In the genomic region with DNA sequence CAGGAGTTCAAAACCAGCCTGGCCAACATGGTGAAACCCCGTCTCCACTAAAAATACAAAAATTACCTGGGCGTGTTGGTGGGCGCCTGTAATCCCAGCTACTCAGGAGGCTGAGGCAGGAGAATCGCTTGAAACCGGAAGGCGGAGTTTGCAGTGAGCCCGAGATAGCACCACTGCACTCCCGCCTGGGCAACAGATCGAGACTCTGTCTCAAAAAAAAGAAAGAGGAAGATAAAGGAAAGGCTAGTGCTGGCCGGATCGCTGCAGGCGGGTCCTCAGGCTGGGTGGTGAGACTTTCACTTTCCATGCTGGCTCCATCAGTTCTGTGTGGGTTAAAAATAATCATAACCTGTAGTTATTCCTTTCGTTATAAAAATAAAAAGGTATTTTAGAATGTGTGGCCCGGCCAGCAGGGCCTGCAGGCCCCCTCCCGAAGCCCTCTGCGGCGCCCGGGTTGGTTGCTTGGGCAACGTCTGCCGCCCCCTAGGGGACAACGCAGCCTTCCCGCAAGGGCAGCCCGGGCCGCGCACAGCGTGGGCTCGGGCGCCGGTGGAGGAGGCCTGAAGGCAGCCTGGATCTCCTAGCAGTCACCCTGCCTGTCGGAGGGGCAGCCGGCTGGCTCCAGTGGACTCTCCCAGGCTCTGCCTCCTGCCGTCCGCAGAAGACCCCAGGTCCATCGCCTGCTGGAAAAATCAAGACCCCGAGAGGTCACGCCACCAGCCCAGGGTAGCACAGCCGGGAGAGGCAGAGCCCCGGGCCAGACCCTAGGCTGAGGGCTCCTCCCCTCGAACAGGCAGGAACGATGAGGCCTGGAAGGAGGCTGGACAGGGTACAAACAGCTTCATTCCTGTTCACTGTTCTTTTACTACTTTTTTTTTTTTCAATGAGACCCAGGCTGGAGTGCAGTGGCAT, we compare ENCODE assay signal across 1 cellular context.
TF ChIP-seq lines count a peak whose summit lies in the region.

No MANE protein-coding gene starts in this region.

TF ChIP-seq in K562, 482 proteins besides CTCF, POLR2A, EP300 and RAD21 (continued from another document and continues in another):
- TF ChIP-seq, protein P1, sequence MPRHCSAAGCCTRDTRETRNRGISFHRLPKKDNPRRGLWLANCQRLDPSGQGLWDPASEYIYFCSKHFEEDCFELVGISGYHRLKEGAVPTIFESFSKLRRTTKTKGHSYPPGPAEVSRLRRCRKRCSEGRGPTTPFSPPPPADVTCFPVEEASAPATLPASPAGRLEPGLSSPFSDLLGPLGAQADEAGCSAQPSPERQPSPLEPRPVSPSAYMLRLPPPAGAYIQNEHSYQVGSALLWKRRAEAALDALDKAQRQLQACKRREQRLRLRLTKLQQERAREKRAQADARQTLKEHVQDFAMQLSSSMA (CRISPR knock-in tag; IDR thresholded peaks at IDR 0.05), result no peak
- TF ChIP-seq, protein P2, sequence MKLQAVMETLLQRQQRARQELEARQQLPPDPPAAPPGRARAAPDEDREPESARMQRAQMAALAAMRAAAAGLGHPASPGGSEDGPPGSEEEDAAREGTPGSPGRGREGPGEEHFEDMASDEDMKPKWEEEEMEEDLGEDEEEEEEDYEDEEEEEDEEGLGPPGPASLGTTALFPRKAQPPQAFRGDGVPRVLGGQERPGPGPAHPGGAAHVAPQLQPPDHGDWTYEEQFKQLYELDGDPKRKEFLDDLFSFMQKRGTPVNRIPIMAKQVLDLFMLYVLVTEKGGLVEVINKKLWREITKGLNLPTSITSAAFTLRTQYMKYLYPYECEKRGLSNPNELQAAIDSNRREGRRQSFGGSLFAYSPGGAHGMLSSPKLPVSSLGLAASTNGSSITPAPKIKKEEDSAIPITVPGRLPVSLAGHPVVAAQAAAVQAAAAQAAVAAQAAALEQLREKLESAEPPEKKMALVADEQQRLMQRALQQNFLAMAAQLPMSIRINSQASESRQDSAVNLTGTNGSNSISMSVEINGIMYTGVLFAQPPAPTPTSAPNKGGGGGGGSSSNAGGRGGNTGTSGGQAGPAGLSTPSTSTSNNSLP (IDR thresholded peaks at IDR 0.05; ENCODE audit: borderline replicate concordance, low read depth, low read length), result no peak
- TF ChIP-seq COPS2 (conservative IDR thresholded peaks at IDR 0.05), result no peak
- no peak for TF ChIP-seq ZC3H4 (CRISPR knock-in tag; IDR thresholded peaks at IDR 0.05; ENCODE audit: borderline replicate concordance)
- no peak for TF ChIP-seq CREM (IDR thresholded peaks at IDR 0.05; ENCODE audit: low read depth)
- no peak for TF ChIP-seq RFX7 (CRISPR knock-in tag; IDR thresholded peaks at IDR 0.05)
- TF ChIP-seq, protein P3, sequence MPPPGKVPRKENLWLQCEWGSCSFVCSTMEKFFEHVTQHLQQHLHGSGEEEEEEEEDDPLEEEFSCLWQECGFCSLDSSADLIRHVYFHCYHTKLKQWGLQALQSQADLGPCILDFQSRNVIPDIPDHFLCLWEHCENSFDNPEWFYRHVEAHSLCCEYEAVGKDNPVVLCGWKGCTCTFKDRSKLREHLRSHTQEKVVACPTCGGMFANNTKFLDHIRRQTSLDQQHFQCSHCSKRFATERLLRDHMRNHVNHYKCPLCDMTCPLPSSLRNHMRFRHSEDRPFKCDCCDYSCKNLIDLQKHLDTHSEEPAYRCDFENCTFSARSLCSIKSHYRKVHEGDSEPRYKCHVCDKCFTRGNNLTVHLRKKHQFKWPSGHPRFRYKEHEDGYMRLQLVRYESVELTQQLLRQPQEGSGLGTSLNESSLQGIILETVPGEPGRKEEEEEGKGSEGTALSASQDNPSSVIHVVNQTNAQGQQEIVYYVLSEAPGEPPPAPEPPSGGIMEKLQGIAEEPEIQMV (tag; conservative IDR thresholded peaks at IDR 0.05; ENCODE audit: low read depth), result no peak
- TF ChIP-seq MCM2 (IDR thresholded peaks at IDR 0.05; ENCODE audit: low read depth), result no peak
- TF ChIP-seq TFAM (CRISPR knock-in tag; conservative IDR thresholded peaks at IDR 0.05), result no peak
- no peak for TF ChIP-seq ZNF785 (CRISPR knock-in tag; IDR thresholded peaks at IDR 0.05)
- TF ChIP-seq ZBTB8A (IDR thresholded peaks at IDR 0.05; ENCODE audit: partially characterized antibody), result no peak
- TF ChIP-seq ZNF282 (CRISPR knock-in tag; IDR thresholded peaks at IDR 0.05), result no peak
- TF ChIP-seq PHB2 (IDR thresholded peaks at IDR 0.05; ENCODE audit: low read depth), result no peak
- no peak for TF ChIP-seq ETV1 (tag; conservative IDR thresholded peaks at IDR 0.05; ENCODE audit: low read depth)
- no peak for TF ChIP-seq SRSF9 (IDR thresholded peaks at IDR 0.05; ENCODE audit: borderline replicate concordance, low read depth, low read length)
- no peak for TF ChIP-seq EHMT2 (IDR thresholded peaks at IDR 0.05)
- peak; percentile 33; the same call in 1 of the 2 replicates for TF ChIP-seq SMC3 (conservative IDR thresholded peaks at IDR 0.05; ENCODE audit: insufficient read depth, low read depth, low read length)
- TF ChIP-seq ZNF197 (CRISPR knock-in tag; IDR thresholded peaks at IDR 0.05; ENCODE audit: low read depth), result no peak
- TF ChIP-seq, protein P4, sequence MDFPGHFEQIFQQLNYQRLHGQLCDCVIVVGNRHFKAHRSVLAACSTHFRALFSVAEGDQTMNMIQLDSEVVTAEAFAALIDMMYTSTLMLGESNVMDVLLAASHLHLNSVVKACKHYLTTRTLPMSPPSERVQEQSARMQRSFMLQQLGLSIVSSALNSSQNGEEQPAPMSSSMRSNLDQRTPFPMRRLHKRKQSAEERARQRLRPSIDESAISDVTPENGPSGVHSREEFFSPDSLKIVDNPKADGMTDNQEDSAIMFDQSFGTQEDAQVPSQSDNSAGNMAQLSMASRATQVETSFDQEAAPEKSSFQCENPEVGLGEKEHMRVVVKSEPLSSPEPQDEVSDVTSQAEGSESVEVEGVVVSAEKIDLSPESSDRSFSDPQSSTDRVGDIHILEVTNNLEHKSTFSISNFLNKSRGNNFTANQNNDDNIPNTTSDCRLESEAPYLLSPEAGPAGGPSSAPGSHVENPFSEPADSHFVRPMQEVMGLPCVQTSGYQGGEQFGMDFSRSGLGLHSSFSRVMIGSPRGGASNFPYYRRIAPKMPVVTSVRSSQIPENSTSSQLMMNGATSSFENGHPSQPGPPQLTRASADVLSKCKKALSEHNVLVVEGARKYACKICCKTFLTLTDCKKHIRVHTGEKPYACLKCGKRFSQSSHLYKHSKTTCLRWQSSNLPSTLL (IDR thresholded peaks at IDR 0.05), result no peak
- TF ChIP-seq, protein P5, sequence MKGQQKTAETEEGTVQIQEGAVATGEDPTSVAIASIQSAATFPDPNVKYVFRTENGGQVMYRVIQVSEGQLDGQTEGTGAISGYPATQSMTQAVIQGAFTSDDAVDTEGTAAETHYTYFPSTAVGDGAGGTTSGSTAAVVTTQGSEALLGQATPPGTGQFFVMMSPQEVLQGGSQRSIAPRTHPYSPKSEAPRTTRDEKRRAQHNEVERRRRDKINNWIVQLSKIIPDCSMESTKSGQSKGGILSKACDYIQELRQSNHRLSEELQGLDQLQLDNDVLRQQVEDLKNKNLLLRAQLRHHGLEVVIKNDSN (CRISPR knock-in tag; IDR thresholded peaks at IDR 0.05), result no peak
- no peak for TF ChIP-seq ARNT (IDR thresholded peaks at IDR 0.05)
- TF ChIP-seq, protein P6, sequence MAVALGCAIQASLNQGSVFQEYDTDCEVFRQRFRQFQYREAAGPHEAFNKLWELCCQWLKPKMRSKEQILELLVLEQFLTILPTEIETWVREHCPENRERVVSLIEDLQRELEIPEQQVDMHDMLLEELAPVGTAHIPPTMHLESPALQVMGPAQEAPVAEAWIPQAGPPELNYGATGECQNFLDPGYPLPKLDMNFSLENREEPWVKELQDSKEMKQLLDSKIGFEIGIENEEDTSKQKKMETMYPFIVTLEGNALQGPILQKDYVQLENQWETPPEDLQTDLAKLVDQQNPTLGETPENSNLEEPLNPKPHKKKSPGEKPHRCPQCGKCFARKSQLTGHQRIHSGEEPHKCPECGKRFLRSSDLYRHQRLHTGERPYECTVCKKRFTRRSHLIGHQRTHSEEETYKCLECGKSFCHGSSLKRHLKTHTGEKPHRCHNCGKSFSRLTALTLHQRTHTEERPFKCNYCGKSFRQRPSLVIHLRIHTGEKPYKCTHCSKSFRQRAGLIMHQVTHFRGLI (CRISPR knock-in tag; IDR thresholded peaks at IDR 0.05), result peak; percentile 85; the same call in 1 of the 2 replicates
- TF ChIP-seq RB1 (IDR thresholded peaks at IDR 0.05; ENCODE audit: low read depth), result peak; percentile 66
- TF ChIP-seq, protein P7, sequence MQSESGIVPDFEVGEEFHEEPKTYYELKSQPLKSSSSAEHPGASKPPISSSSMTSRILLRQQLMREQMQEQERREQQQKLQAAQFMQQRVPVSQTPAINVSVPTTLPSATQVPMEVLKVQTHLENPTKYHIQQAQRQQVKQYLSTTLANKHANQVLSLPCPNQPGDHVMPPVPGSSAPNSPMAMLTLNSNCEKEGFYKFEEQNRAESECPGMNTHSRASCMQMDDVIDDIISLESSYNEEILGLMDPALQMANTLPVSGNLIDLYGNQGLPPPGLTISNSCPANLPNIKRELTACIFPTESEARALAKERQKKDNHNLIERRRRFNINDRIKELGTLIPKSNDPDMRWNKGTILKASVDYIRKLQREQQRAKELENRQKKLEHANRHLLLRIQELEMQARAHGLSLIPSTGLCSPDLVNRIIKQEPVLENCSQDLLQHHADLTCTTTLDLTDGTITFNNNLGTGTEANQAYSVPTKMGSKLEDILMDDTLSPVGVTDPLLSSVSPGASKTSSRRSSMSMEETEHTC (IDR thresholded peaks at IDR 0.05), result no peak
- 0 out of 2 replicates have a peak, but pooled peaks have one; percentile 13 for TF ChIP-seq SAFB (IDR thresholded peaks at IDR 0.05; ENCODE audit: borderline replicate concordance, low read depth, low read length)
- TF ChIP-seq L3MBTL2 (IDR thresholded peaks at IDR 0.05), result peak; percentile 46; the same call in 1 of the 2 replicates
- TF ChIP-seq, protein P8, sequence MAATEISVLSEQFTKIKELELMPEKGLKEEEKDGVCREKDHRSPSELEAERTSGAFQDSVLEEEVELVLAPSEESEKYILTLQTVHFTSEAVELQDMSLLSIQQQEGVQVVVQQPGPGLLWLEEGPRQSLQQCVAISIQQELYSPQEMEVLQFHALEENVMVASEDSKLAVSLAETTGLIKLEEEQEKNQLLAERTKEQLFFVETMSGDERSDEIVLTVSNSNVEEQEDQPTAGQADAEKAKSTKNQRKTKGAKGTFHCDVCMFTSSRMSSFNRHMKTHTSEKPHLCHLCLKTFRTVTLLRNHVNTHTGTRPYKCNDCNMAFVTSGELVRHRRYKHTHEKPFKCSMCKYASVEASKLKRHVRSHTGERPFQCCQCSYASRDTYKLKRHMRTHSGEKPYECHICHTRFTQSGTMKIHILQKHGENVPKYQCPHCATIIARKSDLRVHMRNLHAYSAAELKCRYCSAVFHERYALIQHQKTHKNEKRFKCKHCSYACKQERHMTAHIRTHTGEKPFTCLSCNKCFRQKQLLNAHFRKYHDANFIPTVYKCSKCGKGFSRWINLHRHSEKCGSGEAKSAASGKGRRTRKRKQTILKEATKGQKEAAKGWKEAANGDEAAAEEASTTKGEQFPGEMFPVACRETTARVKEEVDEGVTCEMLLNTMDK (IDR thresholded peaks at IDR 0.05; ENCODE audit: borderline replicate concordance, insufficient read depth, low read depth, low read length, poor library complexity, severe bottlenecking), result peak; percentile 89
- no peak for TF ChIP-seq DPF2 (IDR thresholded peaks at IDR 0.05)
- TF ChIP-seq NRF1 (conservative IDR thresholded peaks at IDR 0.05 in 1 of 2, IDR thresholded peaks at IDR 0.05 in 1 of 2), result peak; percentile 27 to 43; a peak in 2 of 4 replicates
- no peak for TF ChIP-seq JUN (IDR thresholded peaks at IDR 0.05; ENCODE audit: borderline replicate concordance, low read depth, low read length)
- no peak for TF ChIP-seq JUN (CRISPR knock-in tag; IDR thresholded peaks at IDR 0.05; ENCODE audit: borderline replicate concordance)
- TF ChIP-seq GATA2 (CRISPR knock-in tag; IDR thresholded peaks at IDR 0.05), result no peak
- TF ChIP-seq RFX1 (IDR thresholded peaks at IDR 0.05), result peak; percentile 85
- TF ChIP-seq ETS2 (tag; IDR thresholded peaks at IDR 0.05; ENCODE audit: borderline replicate concordance, poor library complexity, severe bottlenecking), result no peak
- no peak for TF ChIP-seq FOXK2 (conservative IDR thresholded peaks at IDR 0.05 in 1 of 2, IDR thresholded peaks at IDR 0.05 in 1 of 2; ENCODE audit: low read depth in 2 of 2)
- TF ChIP-seq ZNF175 (CRISPR knock-in tag; IDR thresholded peaks at IDR 0.05; ENCODE audit: low read depth), result no peak
- TF ChIP-seq, protein P9, sequence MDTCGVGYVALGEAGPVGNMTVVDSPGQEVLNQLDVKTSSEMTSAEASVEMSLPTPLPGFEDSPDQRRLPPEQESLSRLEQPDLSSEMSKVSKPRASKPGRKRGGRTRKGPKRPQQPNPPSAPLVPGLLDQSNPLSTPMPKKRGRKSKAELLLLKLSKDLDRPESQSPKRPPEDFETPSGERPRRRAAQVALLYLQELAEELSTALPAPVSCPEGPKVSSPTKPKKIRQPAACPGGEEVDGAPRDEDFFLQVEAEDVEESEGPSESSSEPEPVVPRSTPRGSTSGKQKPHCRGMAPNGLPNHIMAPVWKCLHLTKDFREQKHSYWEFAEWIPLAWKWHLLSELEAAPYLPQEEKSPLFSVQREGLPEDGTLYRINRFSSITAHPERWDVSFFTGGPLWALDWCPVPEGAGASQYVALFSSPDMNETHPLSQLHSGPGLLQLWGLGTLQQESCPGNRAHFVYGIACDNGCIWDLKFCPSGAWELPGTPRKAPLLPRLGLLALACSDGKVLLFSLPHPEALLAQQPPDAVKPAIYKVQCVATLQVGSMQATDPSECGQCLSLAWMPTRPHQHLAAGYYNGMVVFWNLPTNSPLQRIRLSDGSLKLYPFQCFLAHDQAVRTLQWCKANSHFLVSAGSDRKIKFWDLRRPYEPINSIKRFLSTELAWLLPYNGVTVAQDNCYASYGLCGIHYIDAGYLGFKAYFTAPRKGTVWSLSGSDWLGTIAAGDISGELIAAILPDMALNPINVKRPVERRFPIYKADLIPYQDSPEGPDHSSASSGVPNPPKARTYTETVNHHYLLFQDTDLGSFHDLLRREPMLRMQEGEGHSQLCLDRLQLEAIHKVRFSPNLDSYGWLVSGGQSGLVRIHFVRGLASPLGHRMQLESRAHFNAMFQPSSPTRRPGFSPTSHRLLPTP (IDR thresholded peaks at IDR 0.05; ENCODE audit: borderline replicate concordance, extremely low read depth, insufficient read length), result no peak
- TF ChIP-seq, protein P10, sequence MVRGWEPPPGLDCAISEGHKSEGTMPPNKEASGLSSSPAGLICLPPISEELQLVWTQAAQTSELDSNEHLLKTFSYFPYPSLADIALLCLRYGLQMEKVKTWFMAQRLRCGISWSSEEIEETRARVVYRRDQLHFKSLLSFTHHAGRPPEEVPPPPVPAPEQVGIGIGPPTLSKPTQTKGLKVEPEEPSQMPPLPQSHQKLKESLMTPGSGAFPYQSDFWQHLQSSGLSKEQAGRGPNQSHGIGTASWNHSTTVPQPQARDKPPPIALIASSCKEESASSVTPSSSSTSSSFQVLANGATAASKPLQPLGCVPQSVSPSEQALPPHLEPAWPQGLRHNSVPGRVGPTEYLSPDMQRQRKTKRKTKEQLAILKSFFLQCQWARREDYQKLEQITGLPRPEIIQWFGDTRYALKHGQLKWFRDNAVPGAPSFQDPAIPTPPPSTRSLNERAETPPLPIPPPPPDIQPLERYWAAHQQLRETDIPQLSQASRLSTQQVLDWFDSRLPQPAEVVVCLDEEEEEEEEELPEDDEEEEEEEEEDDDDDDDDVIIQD (CRISPR knock-in tag; IDR thresholded peaks at IDR 0.05), result no peak
- TF ChIP-seq CHD2 (IDR thresholded peaks at IDR 0.05; ENCODE audit: low read depth, low read length), result no peak
- TF ChIP-seq MIER1 (IDR thresholded peaks at IDR 0.05; ENCODE audit: low read depth), result no peak
- peak; percentile 62; the same call in 1 of the 2 replicates for TF ChIP-seq CXXC5 (CRISPR knock-in tag; IDR thresholded peaks at IDR 0.05)
- no peak for TF ChIP-seq U2AF2 (optimal IDR thresholded peaks at IDR 0.05; ENCODE audit: low read depth, low read length)
- TF ChIP-seq MAZ (CRISPR knock-in tag; conservative IDR thresholded peaks at IDR 0.05 in 1 of 2, IDR thresholded peaks at IDR 0.05 in 1 of 2), result peak; percentile 23 to 71; a peak in 2 of 4 replicates
- TF ChIP-seq HMG20B (CRISPR knock-in tag; IDR thresholded peaks at IDR 0.05), result no peak
